Comparison of ENCODE assay signal across 13 cellular contexts in genomic region chr7:26490631-26491624, GRCh38.
A peak's percentile ranks its signal among the peaks of the same experiment; 100 is the strongest.
DNase-seq lines count a peak whose midpoint lies in the region; ATAC-seq and TF ChIP-seq lines count a peak whose summit lies in the region.
"Had no signal": no experiment of that assay in that cellular context is flagged by ENCODE, and none has a peak within 500 bp of the region (broad histone marks: within the 10 kb centered on the region; RNA-seq: fewer than 3 reads in every experiment).

No MANE protein-coding gene starts in this region.

- peaks cover 3% of the 10 kb centered on the region for H3K27me3 Mint-ChIP-seq in brain
- H3K27me3 Mint-ChIP-seq in glutamatergic neuron (ENCODE audit: unreplicated experiment), result peaks cover 3% of the 10 kb centered on the region
- H3K27me3 Mint-ChIP-seq in activated CD8-positive, alpha-beta T cell treated with anti-CD3 and anti-CD28 coated beads, Interleukin-2, amount 10 ng/mL, durations not matched to agents 7 days and 5 days (ENCODE audit: low read depth), result peaks cover 11% of the 10 kb centered on the region
- H3K27me3 Mint-ChIP-seq: stimulated activated naive CD8-positive, alpha-beta T cell treated with anti-CD3 and anti-CD28 coated beads, Interleukin-15, Interleukin-2, amounts not matched to agents 100 ng/mL and 50 ng/mL, for 24 hours had no signal

- H3K27ac ChIP-seq in HCT116 (ENCODE audit: low read depth, low read length) (no peak overlapping the region), psoas muscle (no peak overlapping the region), right atrium auricular region (no peak overlapping the region)
- H3K27ac ChIP-seq: BLaER1 had no signal

- peak overlapping the region in 4 of 5 experiments; percentile 57 to 93 (median 80) for H3K27ac Mint-ChIP-seq in brain
- no peak overlapping the region for H3K27ac Mint-ChIP-seq in glutamatergic neuron (ENCODE audit: unreplicated experiment)
- no peak overlapping the region for H3K27ac Mint-ChIP-seq in activated CD8-positive, alpha-beta T cell treated with anti-CD3 and anti-CD28 coated beads, Interleukin-2, amount 10 ng/mL, durations not matched to agents 7 days and 5 days
- H3K27ac Mint-ChIP-seq: HFFc6; stimulated activated naive CD8-positive, alpha-beta T cell treated with anti-CD3 and anti-CD28 coated beads, Interleukin-15, Interleukin-2, amounts not matched to agents 100 ng/mL and 50 ng/mL, for 24 hours had no signal

- no peak overlapping the region for H3K4me3 ChIP-seq in HCT116 (replicated peaks in 1 of 2; ENCODE audit: low read depth in 1 of 2, low read length in 2 of 2)
- no peak overlapping the region for H3K4me3 ChIP-seq in psoas muscle
- H3K4me3 ChIP-seq in right atrium auricular region, result no peak overlapping the region
- H3K4me3 ChIP-seq: BLaER1 had no signal

- H3K9me2 ChIP-seq in HCT116 (ENCODE audit: insufficient read depth), result no peaks in the 10 kb centered on the region

- no peak overlapping the region for H2AFZ ChIP-seq in HCT116 (ENCODE audit: low read depth, low read length, poor library complexity, severe bottlenecking)

- no peak for TF ChIP-seq POLR2A in HCT116 (IDR thresholded peaks at IDR 0.05; ENCODE audit: borderline replicate concordance, extremely low read depth, insufficient read depth, insufficient read length)

- H3K4me1 ChIP-seq in HCT116 (ENCODE audit: control insufficient read depth in 1 of 2, insufficient read depth in 2 of 2, low read length in 2 of 2), result no peaks in the 10 kb centered on the region; a peak in 1 of 4 replicates
- peaks cover 6% of the 10 kb centered on the region for H3K4me1 ChIP-seq in psoas muscle
- no peaks in the 10 kb centered on the region for H3K4me1 ChIP-seq in right atrium auricular region
- H3K4me1 ChIP-seq: BLaER1 had no signal

- DNase-seq in HCT116 (ENCODE audit: low read depth, low spot score) (no peak), NCI-H2227 (lab: John Stamatoyannopoulos, UW; ENCODE audit: unreplicated experiment) (peak; percentile 55), psoas muscle (peak in 1 of 2 donors; percentile 76), glutamatergic neuron (no peak), right atrium auricular region (ENCODE audit: low spot score) (no peak), DMS53 (lab: John Stamatoyannopoulos, UW) (no peak)
- no peak for DNase-seq in activated CD8-positive, alpha-beta T cell treated with anti-CD3 and anti-CD28 coated beads, Interleukin-2, amount 10 ng/mL, durations not matched to agents 7 days and 5 days
- DNase-seq: activated effector memory CD4-positive, alpha-beta T cell treated with Interleukin-2 at 50 U/mL for 16 hours; central memory CD4-positive, alpha-beta T cell; HFFc6 had no signal

- peak; percentile 62 for ATAC-seq in HCT116
- ATAC-seq in psoas muscle, result peak; percentile 33 to 98 (median 92)
- no peak for ATAC-seq in activated CD8-positive, alpha-beta T cell treated with anti-CD3 and anti-CD28 coated beads, Interleukin-2, amount 10 ng/mL, durations not matched to agents 7 days and 5 days

- peak; percentile 16; the same call in 1 of the 2 replicates for TF ChIP-seq RAD21 in HCT116 (IDR thresholded peaks at IDR 0.05; ENCODE audit: low read depth)

- no peak overlapping the region for H3K4me2 ChIP-seq in HCT116 (ENCODE audit: low read length)
- H3K4me2 ChIP-seq: BLaER1 had no signal

- RAD21 ChIA-PET in HCT116 (lab: Charles Lee; ENCODE audit: low non-redundant PET in 1 of 2, low total read pairs in 2 of 2, uncharacterized antibody in 2 of 2, unreplicated experiment in 2 of 2), result no interaction called here

- H3K4me1 Mint-ChIP-seq in brain (peaks cover 77% of the 10 kb centered on the region), glutamatergic neuron (ENCODE audit: low read depth, unreplicated experiment) (peaks cover 14% of the 10 kb centered on the region)
- H3K4me1 Mint-ChIP-seq in activated CD8-positive, alpha-beta T cell treated with anti-CD3 and anti-CD28 coated beads, Interleukin-2, amount 10 ng/mL, durations not matched to agents 7 days and 5 days (ENCODE audit: low read depth), result no peaks in the 10 kb centered on the region

- no peaks in the 10 kb centered on the region for H3K36me3 ChIP-seq in HCT116 (ENCODE audit: control insufficient read depth in 1 of 2, insufficient read depth in 2 of 2, low read length in 2 of 2)
- H3K36me3 ChIP-seq in psoas muscle (ENCODE audit: insufficient read depth in 1 of 2, low read depth in 1 of 2), result no peaks in the 10 kb centered on the region
- H3K36me3 ChIP-seq in right atrium auricular region, result no peaks in the 10 kb centered on the region
- H3K36me3 ChIP-seq: BLaER1 had no signal

- no TSS peak for BruUV-seq in HCT116 (replicated peaks; lab: Mats Ljungman, UMichigan)

- H3K79me2 ChIP-seq in HCT116 (ENCODE audit: insufficient read depth, low read length), result no peaks in the 10 kb centered on the region

- WGBS in psoas muscle, 3 donors, result 49% methylated on average over 10 of the region's 10 CpGs

- H3K9me3 Mint-ChIP-seq in brain (no peaks in the 10 kb centered on the region), glutamatergic neuron (ENCODE audit: unreplicated experiment) (peaks cover 1% of the 10 kb centered on the region)
- H3K9me3 Mint-ChIP-seq in activated CD8-positive, alpha-beta T cell treated with anti-CD3 and anti-CD28 coated beads, Interleukin-2, amount 10 ng/mL, durations not matched to agents 7 days and 5 days (ENCODE audit: insufficient read depth), result no peaks in the 10 kb centered on the region
- H3K9me3 Mint-ChIP-seq: stimulated activated naive CD8-positive, alpha-beta T cell treated with anti-CD3 and anti-CD28 coated beads, Interleukin-15, Interleukin-2, amounts not matched to agents 100 ng/mL and 50 ng/mL, for 24 hours had no signal

- H3K27me3 ChIP-seq in HCT116 (ENCODE audit: insufficient read depth, low read length) (no peaks in the 10 kb centered on the region), psoas muscle (ENCODE audit: insufficient read depth in 3 of 3, low read length in 2 of 3) (no peaks in the 10 kb centered on the region), right atrium auricular region (no peaks in the 10 kb centered on the region)
- H3K27me3 ChIP-seq: BLaER1 had no signal

- H3K9ac ChIP-seq in HCT116 (ENCODE audit: low read length), result no peak overlapping the region
- H3K9ac ChIP-seq: BLaER1 had no signal

- intact Hi-C loops in HCT116 (cut with micrococcal nuclease), result no loop called here
- intact Hi-C loops in psoas muscle (cut with DNase I), result loop anchor here in 1 of 2 donors (10.0 kb wide), 1 partner anchor 596 kb away; no protein-coding TSS in a partner anchor

- no peaks in the 10 kb centered on the region for H3K9me3 ChIP-seq in HCT116 (ENCODE audit: control insufficient read depth in 1 of 2, insufficient read depth in 1 of 2, low read depth in 1 of 2, low read length in 2 of 2)
- H3K9me3 ChIP-seq in psoas muscle, result no peaks in the 10 kb centered on the region
- H3K9me3 ChIP-seq in right atrium auricular region, result no peaks in the 10 kb centered on the region
- H3K9me3 ChIP-seq: BLaER1 had no signal

- H4K20me1 ChIP-seq in HCT116 (ENCODE audit: insufficient read depth), result no peaks in the 10 kb centered on the region
- H4K20me1 ChIP-seq: BLaER1 had no signal

- CTCF ChIA-PET in HCT116 (lab: Charles Lee), result no interaction called here
- CTCF ChIA-PET in activated CD8-positive, alpha-beta T cell treated with anti-CD3 and anti-CD28 coated beads, Interleukin-2, amount 10 ng/mL, durations not matched to agents 7 days and 5 days (lab: Charles Lee), result interaction anchor here (1.8 kb wide), 1 partner anchor 10 kb away, joined by 7 read pairs; no protein-coding TSS in a partner anchor

- H3K36me3 Mint-ChIP-seq in brain, result no peaks in the 10 kb centered on the region
- peaks cover 5% of the 10 kb centered on the region for H3K36me3 Mint-ChIP-seq in glutamatergic neuron (ENCODE audit: unreplicated experiment)
- no peaks in the 10 kb centered on the region for H3K36me3 Mint-ChIP-seq in activated CD8-positive, alpha-beta T cell treated with anti-CD3 and anti-CD28 coated beads, Interleukin-2, amount 10 ng/mL, durations not matched to agents 7 days and 5 days (ENCODE audit: low read depth)

- POLR2A ChIA-PET in HCT116 (lab: Charles Lee), result no interaction called here
- POLR2A ChIA-PET in activated CD8-positive, alpha-beta T cell treated with anti-CD3 and anti-CD28 coated beads, Interleukin-2, amount 10 ng/mL, durations not matched to agents 7 days and 5 days (lab: Charles Lee), result no interaction called here

- TF ChIP-seq CTCF in HCT116 (IDR thresholded peaks at IDR 0.05 in 2 of 3, conservative IDR thresholded peaks at IDR 0.05 in 1 of 3; ENCODE audit: borderline replicate concordance in 1 of 3, insufficient read depth in 1 of 3, low read depth in 2 of 3, low read length in 2 of 3) (no peak), brain (conservative IDR thresholded peaks at IDR 0.05) (no peak), psoas muscle (IDR thresholded peaks at IDR 0.05) (no peak), glutamatergic neuron (IDR thresholded peaks at IDR 0.05; ENCODE audit: partially characterized antibody, unreplicated experiment) (no peak), right atrium auricular region (IDR thresholded peaks at IDR 0.05) (no peak)

- no peak overlapping the region for H3K4me3 Mint-ChIP-seq in brain
- H3K4me3 Mint-ChIP-seq in glutamatergic neuron (ENCODE audit: unreplicated experiment), result no peak overlapping the region
- H3K4me3 Mint-ChIP-seq in activated CD8-positive, alpha-beta T cell treated with anti-CD3 and anti-CD28 coated beads, Interleukin-2, amount 10 ng/mL, durations not matched to agents 7 days and 5 days, result no peak overlapping the region
- H3K4me3 Mint-ChIP-seq: HFFc6; stimulated activated naive CD8-positive, alpha-beta T cell treated with anti-CD3 and anti-CD28 coated beads, Interleukin-15, Interleukin-2, amounts not matched to agents 100 ng/mL and 50 ng/mL, for 24 hours had no signal

TF ChIP-seq in HCT116, 20 proteins besides CTCF, POLR2A, EP300 and RAD21 (continues in another document):
- no peak for TF ChIP-seq JUND (IDR thresholded peaks at IDR 0.05)
- TF ChIP-seq SP1 (IDR thresholded peaks at IDR 0.05; ENCODE audit: low read depth), result no peak
- TF ChIP-seq CBX3 (IDR thresholded peaks at IDR 0.05; ENCODE audit: low read depth), result no peak
- no peak for TF ChIP-seq POLR2AphosphoS5 (IDR thresholded peaks at IDR 0.05; ENCODE audit: low read depth, low read length)
- no peak for TF ChIP-seq SIN3A (IDR thresholded peaks at IDR 0.05; ENCODE audit: low read depth)

Comparison
In these comparisons a context has a peak if more than half of its experiments do, and no peak if none do; other contexts are left out.
1. H3K27ac Mint-ChIP-seq: peak in brain (4 of 5); none in glutamatergic neuron (single experiment) and activated CD8-positive, alpha-beta T cell treated with anti-CD3 and anti-CD28 coated beads, Interleukin-2, amount 10 ng/mL, durations not matched to agents 7 days and 5 days (single experiment).